Comparison of ENCODE assay signal across 1 cellular context in the genomic region with DNA sequence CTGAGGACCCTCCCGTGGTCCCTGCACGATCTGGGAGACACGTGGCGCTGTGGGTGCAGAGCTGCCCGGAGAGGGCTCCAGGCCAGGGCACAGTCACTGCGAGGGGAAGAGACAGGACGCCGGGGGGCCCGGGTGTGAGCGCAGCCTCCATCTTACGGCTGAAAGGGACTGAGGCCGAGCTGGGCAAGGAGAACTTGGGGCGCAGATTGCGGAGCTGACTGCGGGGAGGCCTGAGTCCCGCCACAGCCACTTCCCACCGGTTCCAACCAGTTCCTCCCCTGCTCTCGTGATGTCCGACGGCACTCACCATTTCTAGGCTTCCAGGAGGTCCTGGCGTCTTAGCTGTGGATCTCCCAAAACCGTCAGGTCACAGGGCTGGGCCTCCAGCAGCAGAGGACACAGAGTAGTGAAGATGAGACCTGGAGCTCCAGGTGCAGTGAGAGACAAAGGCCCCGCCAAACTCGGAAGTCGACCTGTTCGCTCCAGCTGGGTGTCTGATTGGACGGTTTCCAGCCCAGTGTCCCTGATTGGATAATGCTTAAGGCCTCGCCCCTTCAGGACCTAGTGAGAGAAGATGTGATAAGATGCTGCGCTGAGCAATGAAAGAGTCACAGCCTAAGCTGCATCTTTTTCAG.
TF ChIP-seq lines count a peak whose summit lies in the region.

No MANE protein-coding gene starts in this region.

TF ChIP-seq in GM23338, 12 proteins besides CTCF, POLR2A, EP300 and RAD21 (continued from another document):
- no peak for TF ChIP-seq ZNF114 (CRISPR knock-in tag; IDR thresholded peaks at IDR 0.05)
- no peak for TF ChIP-seq CREB1 (CRISPR knock-in tag; IDR thresholded peaks at IDR 0.05; ENCODE audit: low read depth)
- TF ChIP-seq, protein P1, sequence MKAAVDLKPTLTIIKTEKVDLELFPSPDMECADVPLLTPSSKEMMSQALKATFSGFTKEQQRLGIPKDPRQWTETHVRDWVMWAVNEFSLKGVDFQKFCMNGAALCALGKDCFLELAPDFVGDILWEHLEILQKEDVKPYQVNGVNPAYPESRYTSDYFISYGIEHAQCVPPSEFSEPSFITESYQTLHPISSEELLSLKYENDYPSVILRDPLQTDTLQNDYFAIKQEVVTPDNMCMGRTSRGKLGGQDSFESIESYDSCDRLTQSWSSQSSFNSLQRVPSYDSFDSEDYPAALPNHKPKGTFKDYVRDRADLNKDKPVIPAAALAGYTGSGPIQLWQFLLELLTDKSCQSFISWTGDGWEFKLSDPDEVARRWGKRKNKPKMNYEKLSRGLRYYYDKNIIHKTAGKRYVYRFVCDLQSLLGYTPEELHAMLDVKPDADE (IDR thresholded peaks at IDR 0.05): no peak
- TF ChIP-seq POLR2AphosphoS5 (IDR thresholded peaks at IDR 0.05; ENCODE audit: low read depth): peak; percentile 96
